In the genomic region with DNA sequence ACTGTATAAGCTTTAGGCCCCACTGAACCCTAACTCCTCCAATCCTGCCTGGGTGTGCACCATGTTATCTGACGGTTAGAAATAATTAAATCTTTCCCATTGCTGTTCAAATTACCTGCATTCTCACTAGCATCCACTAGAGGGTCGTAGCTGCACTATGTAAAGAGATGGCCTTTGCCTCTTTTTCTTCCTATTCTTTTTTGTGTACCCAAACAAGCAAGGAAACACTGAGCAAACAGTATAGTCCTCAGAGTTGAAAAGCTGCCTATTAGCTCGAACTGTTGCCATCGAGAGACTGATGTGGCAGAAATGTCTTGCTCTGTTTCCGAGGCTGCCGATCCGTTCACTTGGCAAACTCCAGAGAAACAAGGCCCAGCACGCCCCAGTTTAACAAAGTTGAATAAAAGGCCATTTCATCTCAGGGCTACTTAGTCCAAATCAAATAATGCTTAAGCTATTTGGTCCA, we compare ENCODE assay signal across 8 cellular contexts.
DNase-seq lines count a peak whose midpoint lies in the region; ATAC-seq and TF ChIP-seq lines count a peak whose summit lies in the region.

No MANE protein-coding gene starts in this region.

- no peaks in the 10 kb centered on the region for H3K36me3 ChIP-seq in ovary

- no peak overlapping the region for H3K27ac ChIP-seq in ovary

- ATAC-seq in GM19438 (IDR thresholded peaks at IDR 0.05; ENCODE audit: low read depth, unreplicated experiment), result peak; percentile 93
- ATAC-seq in HG03439 (IDR thresholded peaks at IDR 0.05; ENCODE audit: unreplicated experiment), result peak; percentile 84
- ATAC-seq in activated T-cell treated with anti-CD3 and anti-CD28 coated beads, Interleukin-2, amount 50 U/mL, for 72 hours (replicated peaks in 1 of 2), result peak; percentile 51

- DNase-seq in DMS53 (lab: John Stamatoyannopoulos, UW) (peak; percentile 81), NCI-H510A (lab: John Stamatoyannopoulos, UW) (peak; percentile 24), globus pallidus (ENCODE audit: low spot score) (peak; percentile 74), ovary (no peak), cortex of kidney (lab: John Stamatoyannopoulos, UW) (no peak)
- DNase-seq in activated T-cell treated with anti-CD3 and anti-CD28 coated beads, Interleukin-2, amount 50 U/mL, for 72 hours, result peak; percentile 24 to 46

- H3K9me3 ChIP-seq in ovary, result no peaks in the 10 kb centered on the region

- H3K4me1 Mint-ChIP-seq in activated T-cell treated with anti-CD3 and anti-CD28 coated beads, Interleukin-2, amount 50 U/mL, for 72 hours (ENCODE audit: low read depth), result no peaks in the 10 kb centered on the region

- no peaks in the 10 kb centered on the region for H3K27me3 ChIP-seq in ovary

- H3K4me3 Mint-ChIP-seq in activated T-cell treated with anti-CD3 and anti-CD28 coated beads, Interleukin-2, amount 50 U/mL, for 72 hours, result no peak overlapping the region

- no peaks in the 10 kb centered on the region for H3K4me1 ChIP-seq in ovary (ENCODE audit: insufficient read depth)

- H3K27ac Mint-ChIP-seq in activated T-cell treated with anti-CD3 and anti-CD28 coated beads, Interleukin-2, amount 50 U/mL, for 72 hours, result no peak overlapping the region

- H3K27me3 Mint-ChIP-seq in activated T-cell treated with anti-CD3 and anti-CD28 coated beads, Interleukin-2, amount 50 U/mL, for 72 hours (ENCODE audit: low read depth), result no peaks in the 10 kb centered on the region

- no peaks in the 10 kb centered on the region for H3K9me3 Mint-ChIP-seq in activated T-cell treated with anti-CD3 and anti-CD28 coated beads, Interleukin-2, amount 50 U/mL, for 72 hours

- peak; percentile 32 to 52 (median 46) for TF ChIP-seq CTCF in ovary (IDR thresholded peaks at IDR 0.05)

- WGBS in ovary, 3 donors, result 34 to 38% (median 36%) methylated on average over 8 of the region's 8 CpGs

- no peaks in the 10 kb centered on the region for H3K36me3 Mint-ChIP-seq in activated T-cell treated with anti-CD3 and anti-CD28 coated beads, Interleukin-2, amount 50 U/mL, for 72 hours (ENCODE audit: insufficient read depth in 2 of 2)

- no peak overlapping the region for H3K4me3 ChIP-seq in ovary

- no peak for TF ChIP-seq POLR2A in ovary (IDR thresholded peaks at IDR 0.05)

- intact Hi-C loops in ovary (cut with DNase I), result loop anchor here in 2 of 4 donors (10.0 kb wide), 2 partner anchors 530 to 860 kb away; a partner anchor contains a TSS

- TF ChIP-seq EP300 in ovary (IDR thresholded peaks at IDR 0.05), result no peak

Comparison
In these comparisons a context has a peak if more than half of its experiments do, and no peak if none do; other contexts are left out.
1. DNase-seq: peak in DMS53 (single experiment), NCI-H510A (single experiment), activated T-cell treated with anti-CD3 and anti-CD28 coated beads, Interleukin-2, amount 50 U/mL, for 72 hours (2 of 2) and globus pallidus (single experiment); none in ovary (0 of 5) and cortex of kidney (single experiment).
2. Peak in every context shown above with its lines, with median percentiles within 50 percentile points of each other: ATAC-seq.